Comparison of ENCODE assay signal across 9 cellular contexts in genomic region chr9:113343732-113344231, GRCh38. TPM values are rescaled to one million over a fixed set of nuclear protein-coding genes. Genes with fewer than 3 reads are reported as not detected.
A peak's percentile ranks its signal among the peaks of the same experiment; 100 is the strongest.
DNase-seq lines count a peak whose midpoint lies in the region; ATAC-seq and TF ChIP-seq lines count a peak whose summit lies in the region.
"Had no signal": no experiment of that assay in that cellular context is flagged by ENCODE, and none has a peak within 500 bp of the region (broad histone marks: within the 10 kb centered on the region; RNA-seq: fewer than 3 reads in every experiment).

No MANE protein-coding gene starts in this region.

- H3K4me3 Mint-ChIP-seq in activated CD4-positive, alpha-beta T cell treated with anti-CD3 and anti-CD28 coated beads, Interleukin-2, amount 10 ng/mL, durations not matched to agents 24 days and 14 days = no peak overlapping the region

- no peak overlapping the region for H3K4me3 ChIP-seq in esophagus squamous epithelium

- H3K27ac Mint-ChIP-seq in activated CD4-positive, alpha-beta T cell treated with anti-CD3 and anti-CD28 coated beads, Interleukin-2, amount 10 ng/mL, durations not matched to agents 24 days and 14 days = peak overlapping the region; percentile 74

- DNase-seq in activated CD4-positive, alpha-beta T cell treated with anti-CD3 and anti-CD28 coated beads, Interleukin-2, amount 10 ng/mL, durations not matched to agents 24 days and 14 days = peak; percentile 72
- DNase-seq in activated CD4-positive, alpha-beta T cell treated with anti-CD3 and anti-CD28 coated beads, Interleukin-2, amount 50 U/mL, for 48 hours = no peak
- DNase-seq in RKO (ENCODE audit: low spot score) = peak; percentile 28
- DNase-seq in esophagus squamous epithelium (lab: John Stamatoyannopoulos, UW) = peak; percentile 15
- DNase-seq in omental fat pad (ENCODE audit: low spot score) = peak; percentile 51
- no peak for DNase-seq in cortex of kidney (lab: John Stamatoyannopoulos, UW)
- no peak for DNase-seq in GOT3 (lab: John Stamatoyannopoulos, UW)
- DNase-seq: naive B cell had no signal

- no peaks in the 10 kb centered on the region for H3K9me3 ChIP-seq in esophagus squamous epithelium

- H3K4me1 Mint-ChIP-seq in activated CD4-positive, alpha-beta T cell treated with anti-CD3 and anti-CD28 coated beads, Interleukin-2, amount 10 ng/mL, durations not matched to agents 24 days and 14 days = peaks cover 59% of the 10 kb centered on the region

- ATAC-seq in omental fat pad (ENCODE audit: low FRiP score) (no peak), GM19397 (IDR thresholded peaks at IDR 0.05; ENCODE audit: unreplicated experiment) (no peak)

- H3K9me3 Mint-ChIP-seq in activated CD4-positive, alpha-beta T cell treated with anti-CD3 and anti-CD28 coated beads, Interleukin-2, amount 10 ng/mL, durations not matched to agents 24 days and 14 days = no peaks in the 10 kb centered on the region
- H3K9me3 Mint-ChIP-seq: naive B cell had no signal

- 27 to 39% methylated on average over 1 of the region's 1 CpG for WGBS in esophagus squamous epithelium, 2 donors

- no peaks in the 10 kb centered on the region for H3K27me3 Mint-ChIP-seq in activated CD4-positive, alpha-beta T cell treated with anti-CD3 and anti-CD28 coated beads, Interleukin-2, amount 10 ng/mL, durations not matched to agents 24 days and 14 days

- no peaks in the 10 kb centered on the region for H3K36me3 Mint-ChIP-seq in activated CD4-positive, alpha-beta T cell treated with anti-CD3 and anti-CD28 coated beads, Interleukin-2, amount 10 ng/mL, durations not matched to agents 24 days and 14 days (ENCODE audit: low read depth)
- H3K36me3 Mint-ChIP-seq: naive B cell had no signal

- peaks cover 0 to under 1% (median 0%) of the 10 kb centered on the region in 4 donors for H3K27me3 ChIP-seq in esophagus squamous epithelium

- peak overlapping the region; percentile 57 to 90 (median 72) for H3K27ac ChIP-seq in esophagus squamous epithelium

- TF ChIP-seq POLR2A in esophagus squamous epithelium (IDR thresholded peaks at IDR 0.05) = no peak

- TF ChIP-seq CTCF in esophagus squamous epithelium (IDR thresholded peaks at IDR 0.05) = no peak
- no peak for TF ChIP-seq CTCF in omental fat pad (IDR thresholded peaks at IDR 0.05)

- no peaks in the 10 kb centered on the region for H3K36me3 ChIP-seq in esophagus squamous epithelium

- intact Hi-C loops in activated CD4-positive, alpha-beta T cell treated with anti-CD3 and anti-CD28 coated beads, Interleukin-2, amount 10 ng/mL, durations not matched to agents 24 days and 14 days (cut with micrococcal nuclease) = loop anchor here (5.0 kb wide), 2 partner anchors 121 to 169 kb away; partner anchors contain the start of genes FKBP15 and SLC31A1
- intact Hi-C loops in esophagus squamous epithelium (cut with DNase I) = no loop called here

- peaks cover 10 to 52% (median 27%) of the 10 kb centered on the region in 3 donors for H3K4me1 ChIP-seq in esophagus squamous epithelium

RNA-seq across cellular contexts. Expression of gene WDR31, which starts 3.7 kb away (rescaled TPM):
- total RNA-seq in activated CD4-positive, alpha-beta T cell treated with anti-CD3 and anti-CD28 coated beads, Interleukin-2, amount 10 ng/mL, durations not matched to agents 24 days and 14 days = 2.2 and 2.7 TPM in 2 replicates
- total RNA-seq in esophagus squamous epithelium (1 to 10 TPM; 1.1 to 1.9 (median 1.5) TPM), omental fat pad (1 to 10 TPM in 2 of 4 donors, under 1 TPM in 2; 0.60 to 2.0 (median 0.90) TPM)

RNA-seq across cellular contexts. Expression of gene BSPRY, which starts 5.6 kb away (rescaled TPM):
- 10.5 and 10.6 TPM in 2 replicates for total RNA-seq in activated CD4-positive, alpha-beta T cell treated with anti-CD3 and anti-CD28 coated beads, Interleukin-2, amount 10 ng/mL, durations not matched to agents 24 days and 14 days
- total RNA-seq in esophagus squamous epithelium = 10 to 100 TPM; 18.1 to 50.1 (median 37.6) TPM
- total RNA-seq in omental fat pad = under 1 TPM in 2 of 4 donors, not detected in 2; 0.19 to 0.63 TPM

RNA-seq across cellular contexts. Expression of gene HDHD3, which starts 33.0 kb away (rescaled TPM):
- 16.5 and 17.8 TPM in 2 replicates for total RNA-seq in activated CD4-positive, alpha-beta T cell treated with anti-CD3 and anti-CD28 coated beads, Interleukin-2, amount 10 ng/mL, durations not matched to agents 24 days and 14 days
- total RNA-seq in esophagus squamous epithelium = 10 to 100 TPM; 35.9 to 84.2 (median 46.4) TPM
- total RNA-seq in omental fat pad = 10 to 100 TPM; 12.6 to 30.6 (median 16.7) TPM

RNA-seq across cellular contexts. Expression of gene RNF183, which starts 40.6 kb away (rescaled TPM):
- 0.12 TPM in 1 of 2 replicates, not detected in the other for total RNA-seq in activated CD4-positive, alpha-beta T cell treated with anti-CD3 and anti-CD28 coated beads, Interleukin-2, amount 10 ng/mL, durations not matched to agents 24 days and 14 days
- 1 to 10 TPM in 3 of 4 donors, not detected in 1; 2.1 to 6.0 (median 3.4) TPM for total RNA-seq in esophagus squamous epithelium
- total RNA-seq in omental fat pad = under 1 TPM in 1 of 4 donors, not detected in 3; 0.19 TPM

RNA-seq across cellular contexts. Expression of gene ALAD, which starts 57.3 kb away (rescaled TPM):
- total RNA-seq in activated CD4-positive, alpha-beta T cell treated with anti-CD3 and anti-CD28 coated beads, Interleukin-2, amount 10 ng/mL, durations not matched to agents 24 days and 14 days = 23.5 and 24.9 TPM in 2 replicates
- total RNA-seq in esophagus squamous epithelium = 10 to 100 TPM; 19.1 to 52.0 (median 33.5) TPM
- total RNA-seq in omental fat pad = 10 to 100 TPM; 24.7 to 28.9 (median 25.7) TPM

Comparison
In these comparisons a context has a peak if more than half of its experiments do, and no peak if none do; other contexts are left out.
1. DNase-seq: peak in activated CD4-positive, alpha-beta T cell treated with anti-CD3 and anti-CD28 coated beads, Interleukin-2, amount 10 ng/mL, durations not matched to agents 24 days and 14 days (single experiment), RKO (single experiment), esophagus squamous epithelium (single experiment) and omental fat pad (single experiment); none in activated CD4-positive, alpha-beta T cell treated with anti-CD3 and anti-CD28 coated beads, Interleukin-2, amount 50 U/mL, for 48 hours (0 of 2), cortex of kidney (single experiment) and GOT3 (single experiment).